Comparison of ENCODE assay signal across 1 cellular context in the genomic region with DNA sequence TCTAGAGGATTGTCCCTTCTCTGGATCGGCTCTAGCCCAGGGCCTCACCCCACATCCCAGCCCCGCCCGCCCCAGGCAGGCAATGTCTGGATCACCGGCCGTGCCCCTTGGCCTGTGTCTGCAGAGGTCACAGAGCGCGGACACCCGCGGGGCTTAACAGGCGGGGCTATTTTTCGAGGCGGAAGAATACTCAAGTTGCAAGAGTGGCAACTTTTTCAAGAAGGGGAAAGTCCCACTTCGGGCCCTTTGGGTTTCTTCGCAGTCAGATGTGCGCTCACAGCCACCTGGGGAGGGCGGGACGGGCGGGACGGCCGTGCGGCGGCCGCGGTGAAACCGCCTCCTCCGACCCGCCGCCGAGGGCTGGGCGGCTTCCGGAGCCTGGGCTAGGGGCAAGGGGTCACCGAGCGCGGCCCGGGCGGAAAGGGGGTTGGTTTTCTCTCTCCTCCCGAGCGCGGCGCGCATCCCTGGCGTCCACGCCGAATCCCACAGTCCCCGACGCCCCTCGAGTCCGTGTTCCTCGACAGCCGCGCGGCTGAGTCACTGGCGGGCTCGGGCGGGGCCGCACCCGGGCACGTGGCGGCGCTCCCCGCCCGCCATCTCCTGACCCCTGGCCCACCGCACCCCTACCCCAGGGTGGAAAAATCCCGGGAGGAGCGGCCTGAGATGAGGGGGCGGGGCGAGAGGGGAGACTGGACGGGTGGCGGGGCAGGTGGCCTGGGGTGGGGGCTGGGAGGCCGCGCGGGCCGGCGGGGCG.
TF ChIP-seq lines count a peak whose summit lies in the region.

No MANE protein-coding gene starts in this region.

TF ChIP-seq in HepG2, 621 proteins besides CTCF, POLR2A, EP300 and RAD21 (continued from another document):
- TF ChIP-seq, protein P1, sequence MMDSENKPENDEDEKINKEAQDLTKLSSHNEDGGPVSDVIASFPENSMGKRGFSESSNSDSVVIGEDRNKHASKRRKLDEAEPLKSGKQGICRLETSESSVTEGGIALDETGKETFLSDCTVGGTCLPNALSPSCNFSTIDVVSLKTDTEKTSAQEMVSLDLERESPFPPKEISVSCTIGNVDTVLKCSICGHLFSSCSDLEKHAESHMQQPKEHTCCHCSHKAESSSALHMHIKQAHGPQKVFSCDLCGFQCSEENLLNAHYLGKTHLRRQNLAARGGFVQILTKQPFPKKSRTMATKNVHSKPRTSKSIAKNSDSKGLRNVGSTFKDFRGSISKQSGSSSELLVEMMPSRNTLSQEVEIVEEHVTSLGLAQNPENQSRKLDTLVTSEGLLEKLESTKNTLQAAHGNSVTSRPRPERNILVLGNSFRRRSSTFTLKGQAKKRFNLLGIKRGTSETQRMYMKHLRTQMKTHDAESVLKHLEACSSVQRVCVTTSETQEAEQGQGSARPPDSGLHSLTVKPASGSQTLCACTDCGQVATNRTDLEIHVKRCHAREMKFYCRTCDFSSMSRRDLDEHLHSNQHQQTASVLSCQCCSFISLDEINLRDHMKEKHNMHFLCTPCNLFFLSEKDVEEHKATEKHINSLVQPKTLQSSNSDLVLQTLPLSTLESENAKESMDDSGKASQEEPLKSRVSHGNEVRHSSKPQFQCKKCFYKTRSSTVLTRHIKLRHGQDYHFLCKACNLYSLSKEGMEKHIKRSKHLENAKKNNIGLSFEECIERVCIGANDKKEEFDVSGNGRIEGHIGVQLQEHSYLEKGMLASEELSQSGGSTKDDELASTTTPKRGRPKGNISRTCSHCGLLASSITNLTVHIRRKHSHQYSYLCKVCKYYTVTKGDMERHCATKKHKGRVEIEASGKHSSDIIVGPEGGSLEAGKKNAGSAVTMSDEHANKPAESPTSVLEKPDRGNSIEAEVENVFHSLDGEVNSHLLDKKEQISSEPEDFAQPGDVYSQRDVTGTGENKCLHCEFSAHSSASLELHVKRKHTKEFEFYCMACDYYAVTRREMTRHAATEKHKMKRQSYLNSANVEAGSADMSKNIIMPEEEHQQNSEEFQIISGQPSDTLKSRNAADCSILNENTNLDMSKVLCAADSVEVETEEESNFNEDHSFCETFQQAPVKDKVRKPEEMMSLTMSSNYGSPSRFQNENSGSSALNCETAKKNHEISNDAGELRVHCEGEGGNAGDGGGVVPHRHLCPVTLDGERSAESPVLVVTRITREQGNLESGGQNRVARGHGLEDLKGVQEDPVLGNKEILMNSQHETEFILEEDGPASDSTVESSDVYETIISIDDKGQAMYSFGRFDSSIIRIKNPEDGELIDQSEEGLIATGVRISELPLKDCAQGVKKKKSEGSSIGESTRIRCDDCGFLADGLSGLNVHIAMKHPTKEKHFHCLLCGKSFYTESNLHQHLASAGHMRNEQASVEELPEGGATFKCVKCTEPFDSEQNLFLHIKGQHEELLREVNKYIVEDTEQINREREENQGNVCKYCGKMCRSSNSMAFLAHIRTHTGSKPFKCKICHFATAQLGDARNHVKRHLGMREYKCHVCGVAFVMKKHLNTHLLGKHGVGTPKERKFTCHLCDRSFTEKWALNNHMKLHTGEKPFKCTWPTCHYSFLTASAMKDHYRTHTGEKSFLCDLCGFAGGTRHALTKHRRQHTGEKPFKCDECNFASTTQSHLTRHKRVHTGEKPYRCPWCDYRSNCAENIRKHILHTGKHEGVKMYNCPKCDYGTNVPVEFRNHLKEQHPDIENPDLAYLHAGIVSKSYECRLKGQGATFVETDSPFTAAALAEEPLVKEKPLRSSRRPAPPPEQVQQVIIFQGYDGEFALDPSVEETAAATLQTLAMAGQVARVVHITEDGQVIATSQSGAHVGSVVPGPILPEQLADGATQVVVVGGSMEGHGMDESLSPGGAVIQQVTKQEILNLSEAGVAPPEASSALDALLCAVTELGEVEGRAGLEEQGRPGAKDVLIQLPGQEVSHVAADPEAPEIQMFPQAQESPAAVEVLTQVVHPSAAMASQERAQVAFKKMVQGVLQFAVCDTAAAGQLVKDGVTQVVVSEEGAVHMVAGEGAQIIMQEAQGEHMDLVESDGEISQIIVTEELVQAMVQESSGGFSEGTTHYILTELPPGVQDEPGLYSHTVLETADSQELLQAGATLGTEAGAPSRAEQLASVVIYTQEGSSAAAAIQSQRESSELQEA (CRISPR knock-in tag; IDR thresholded peaks at IDR 0.05; ENCODE audit: not compliant biosample characterization), result peak; percentile 43
- TF ChIP-seq CBX5 (CRISPR knock-in tag; IDR thresholded peaks at IDR 0.05; ENCODE audit: borderline replicate concordance), result no peak
- TF ChIP-seq, protein P2, sequence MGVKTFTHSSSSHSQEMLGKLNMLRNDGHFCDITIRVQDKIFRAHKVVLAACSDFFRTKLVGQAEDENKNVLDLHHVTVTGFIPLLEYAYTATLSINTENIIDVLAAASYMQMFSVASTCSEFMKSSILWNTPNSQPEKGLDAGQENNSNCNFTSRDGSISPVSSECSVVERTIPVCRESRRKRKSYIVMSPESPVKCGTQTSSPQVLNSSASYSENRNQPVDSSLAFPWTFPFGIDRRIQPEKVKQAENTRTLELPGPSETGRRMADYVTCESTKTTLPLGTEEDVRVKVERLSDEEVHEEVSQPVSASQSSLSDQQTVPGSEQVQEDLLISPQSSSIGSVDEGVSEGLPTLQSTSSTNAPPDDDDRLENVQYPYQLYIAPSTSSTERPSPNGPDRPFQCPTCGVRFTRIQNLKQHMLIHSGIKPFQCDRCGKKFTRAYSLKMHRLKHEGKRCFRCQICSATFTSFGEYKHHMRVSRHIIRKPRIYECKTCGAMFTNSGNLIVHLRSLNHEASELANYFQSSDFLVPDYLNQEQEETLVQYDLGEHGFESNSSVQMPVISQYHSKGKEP (CRISPR knock-in tag; IDR thresholded peaks at IDR 0.05), result no peak
TF ChIP-seq in HepG2: peak in this region for 204.
